Comparison of ENCODE assay signal across 24 cellular contexts in the genomic region with DNA sequence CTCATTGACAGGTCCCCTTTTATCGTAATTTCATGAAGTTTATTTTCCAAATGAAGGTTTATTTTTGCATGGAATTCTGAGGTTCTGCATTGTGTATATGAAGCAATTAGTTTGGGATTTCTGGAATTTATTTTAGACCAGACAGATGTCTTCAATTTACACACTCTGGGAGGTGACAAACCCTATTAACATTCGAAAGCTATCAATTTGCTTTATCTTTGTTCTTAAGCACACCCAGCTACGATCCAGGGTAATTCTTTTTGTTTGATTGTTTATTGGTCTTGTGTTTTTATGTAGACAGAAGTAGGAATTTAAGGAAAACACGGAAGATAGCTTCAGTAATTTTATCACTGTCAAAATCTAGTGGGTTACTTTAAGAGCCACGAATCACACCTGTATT.
A peak's percentile ranks its signal among the peaks of the same experiment; 100 is the strongest.
DNase-seq lines count a peak whose midpoint lies in the region; ATAC-seq and TF ChIP-seq lines count a peak whose summit lies in the region.
"Had no signal": no experiment of that assay in that cellular context is flagged by ENCODE, and none has a peak within 500 bp of the region (broad histone marks: within the 10 kb centered on the region; RNA-seq: fewer than 3 reads in every experiment).

No MANE protein-coding gene starts in this region.

- H3K79me2 ChIP-seq in hepatocyte = no peaks in the 10 kb centered on the region

- CTCF ChIA-PET in MCF 10A (lab: Yijun Ruan, JAX) = interaction anchor here (0.6 to 3.5 kb wide), 20 partner anchors 9 to 1447 kb away, joined by 3 to 21 read pairs (median 4); partner anchors contain the start of gene HS3ST3B1
- CTCF ChIA-PET in WTC11 (lab: Charles Lee) = interaction anchor here (0.7 to 1.8 kb wide), 10 partner anchors 9 to 305 kb away, joined by 3 to 7 read pairs (median 4); no protein-coding TSS in a partner anchor
- CTCF ChIA-PET in RWPE1 (lab: Yijun Ruan, JAX) = interaction anchor here (0.6 to 0.7 kb wide), 3 partner anchors 168 to 380 kb away, joined by 3 to 4 read pairs (median 3); no protein-coding TSS in a partner anchor
- CTCF ChIA-PET in A673 (lab: Charles Lee) = no interaction called here

- H3K4me3 ChIP-seq in breast epithelium (no peak overlapping the region), hepatocyte (no peak overlapping the region), A673 (ENCODE audit: low read depth, low read length, poor library complexity, severe bottlenecking) (no peak overlapping the region)
- H3K4me3 ChIP-seq: ovary had no signal

- H3K27me3 ChIP-seq in breast epithelium = no peaks in the 10 kb centered on the region
- H3K27me3 ChIP-seq in hepatocyte = no peaks in the 10 kb centered on the region
- peaks cover 3% of the 10 kb centered on the region for H3K27me3 ChIP-seq in A673 (replicated peaks; ENCODE audit: insufficient read depth, low read depth, low read length, poor library complexity)
- H3K27me3 ChIP-seq: gastroesophageal sphincter, ovary, Peyer's patch had no signal

- BruUV-seq in MCF 10A (replicated peaks; lab: Mats Ljungman, UMichigan) (no TSS peak), A673 (replicated peaks; lab: Mats Ljungman, UMichigan) (no TSS peak)

- H3K4me2 ChIP-seq in hepatocyte = peak overlapping the region; percentile 70

- H3K27me3 Mint-ChIP-seq in MCF 10A (ENCODE audit: insufficient read depth, unreplicated experiment) = no peaks in the 10 kb centered on the region
- peaks cover 17% of the 10 kb centered on the region for H3K27me3 Mint-ChIP-seq in WTC11 (ENCODE audit: low read depth)

- POLR2A ChIA-PET in MCF 10A (lab: Yijun Ruan, JAX) (interaction anchor here (0.5 to 1.8 kb wide), 4 partner anchors 250 to 964 kb away, joined by 3 to 8 read pairs (median 4); partner anchors contain the start of gene HS3ST3B1), WTC11 (lab: Charles Lee) (no interaction called here), RWPE1 (lab: Yijun Ruan, JAX; ENCODE audit: low non-redundant PET) (no interaction called here), A673 (lab: Charles Lee; ENCODE audit: low non-redundant PET) (no interaction called here)

- H3K36me3 Mint-ChIP-seq in MCF 10A (ENCODE audit: insufficient read depth, unreplicated experiment) = no peaks in the 10 kb centered on the region
- no peaks in the 10 kb centered on the region for H3K36me3 Mint-ChIP-seq in WTC11
- H3K36me3 Mint-ChIP-seq: activated naive CD8-positive, alpha-beta T cell treated with anti-CD3 and anti-CD28 coated beads for 36 hours; CD4-positive, CD25-positive, alpha-beta regulatory T cell; stimulated activated naive B cell treated with anti-CD40 and anti-IgM and Interleukin-4, amounts not matched to agents 10 μg/mL and 1 μg/mL and 100 μg/mL, for 72 hours had no signal

- H3K4me1 ChIP-seq in breast epithelium (no peaks in the 10 kb centered on the region), hepatocyte (ENCODE audit: insufficient read depth) (no peaks in the 10 kb centered on the region), A673 (ENCODE audit: insufficient read depth, low read length, poor library complexity, severe bottlenecking) (no peaks in the 10 kb centered on the region)
- H3K4me1 ChIP-seq: Peyer's patch had no signal

- ATAC-seq in WTC11 (no peak), HG02763 (IDR thresholded peaks at IDR 0.05; ENCODE audit: unreplicated experiment) (no peak)
- ATAC-seq: gastroesophageal sphincter had no signal

- H3K27ac ChIP-seq in breast epithelium (no peak overlapping the region), hepatocyte (no peak overlapping the region), RWPE1 (no peak overlapping the region), A673 (ENCODE audit: low read depth, low read length, poor library complexity, severe bottlenecking) (no peak overlapping the region)
- H3K27ac ChIP-seq: gastroesophageal sphincter, ovary, Peyer's patch, VCaP had no signal

- H4K20me1 ChIP-seq in hepatocyte (ENCODE audit: insufficient read depth, poor library complexity, severe bottlenecking) = no peaks in the 10 kb centered on the region

- no peaks in the 10 kb centered on the region for H3K9me2 ChIP-seq in hepatocyte (replicated peaks; ENCODE audit: insufficient read depth)

- peak overlapping the region; percentile 13 for H2AFZ ChIP-seq in hepatocyte

- no peak for TF ChIP-seq CTCF in MCF 10A (IDR thresholded peaks at IDR 0.05; ENCODE audit: unreplicated experiment)
- no peak for TF ChIP-seq CTCF in breast epithelium (IDR thresholded peaks at IDR 0.05)
- no peak for TF ChIP-seq CTCF in WTC11 (IDR thresholded peaks at IDR 0.05)
- TF ChIP-seq CTCF in hepatocyte (IDR thresholded peaks at IDR 0.05; ENCODE audit: poor library complexity) = no peak
- TF ChIP-seq CTCF in RWPE1 (conservative IDR thresholded peaks at IDR 0.05; ENCODE audit: low read depth) = no peak
- TF ChIP-seq CTCF in A673 (conservative IDR thresholded peaks at IDR 0.05; ENCODE audit: low read depth, low read length) = no peak

- no peak for DNase-seq in MCF 10A (ENCODE audit: unreplicated experiment)
- DNase-seq in breast epithelium (ENCODE audit: low spot score in 2 of 2) = no peak
- DNase-seq in WTC11 (ENCODE audit: low spot score) = no peak
- no peak for DNase-seq in hepatocyte (ENCODE audit: low spot score)
- DNase-seq in GM03348 (ENCODE audit: low spot score) = no peak
- no peak for DNase-seq in RWPE1 (ENCODE audit: low spot score)
- DNase-seq in A673 (ENCODE audit: low spot score) = no peak
- DNase-seq: activated effector memory CD4-positive, alpha-beta T cell treated with anti-CD3 and anti-CD28 coated beads, Interleukin-2, amount 50 U/mL, for 16 hours; activated T-cell treated with anti-CD3 and anti-CD28 coated beads, Interleukin-2, amount 50 U/mL, for 1 hour; DMS79 treated with DMSO at 0.1 percent for 48 hours; H7; left cardiac atrium; NCI-H446 treated with DMSO at 0.1 percent for 48 hours; Peyer's patch; SIG-M5; stimulated activated naive B cell treated with anti-CD40 and anti-IgM and Interleukin-4, amounts not matched to agents 10 μg/mL and 1 μg/mL and 100 μg/mL, for 72 hours had no signal

- no peak for TF ChIP-seq POLR2A in breast epithelium (IDR thresholded peaks at IDR 0.05)

- 34% methylated on average over 5 of the region's 5 CpGs for WGBS in hepatocyte (ENCODE audit: low lambda C conversion rate, missing lambda C conversion rate)

- peak overlapping the region; percentile 23 for H3K27ac Mint-ChIP-seq in MCF 10A (ENCODE audit: low read depth, unreplicated experiment)
- no peak overlapping the region for H3K27ac Mint-ChIP-seq in WTC11
- H3K27ac Mint-ChIP-seq: activated CD4-positive, alpha-beta T cell treated with anti-CD3 and anti-CD28 coated beads, Interleukin-2, amount 10 ng/mL, durations not matched to agents 7 days and 5 days; activated naive CD8-positive, alpha-beta T cell treated with anti-CD3 and anti-CD28 coated beads for 36 hours; nephron; stimulated activated naive B cell treated with anti-CD40 and anti-IgM and Interleukin-4, amounts not matched to agents 10 μg/mL and 1 μg/mL and 100 μg/mL, for 72 hours had no signal

- intact Hi-C loops in MCF 10A (cut with micrococcal nuclease) = loop anchor here (1.0 to 10.0 kb wide), 7 partner anchors 225 to 1818 kb away; no protein-coding TSS in a partner anchor
- intact Hi-C loops in breast epithelium (cut with DNase I; ENCODE audit: low total_unique reads) = no loop called here
- intact Hi-C loops in A673 (cut with micrococcal nuclease; ENCODE audit: unreplicated experiment) = loop anchor here (5.0 kb wide), 3 partner anchors 260 to 1590 kb away; partner anchors contain the start of gene HS3ST3B1

- no peaks in the 10 kb centered on the region for H3K4me1 Mint-ChIP-seq in MCF 10A (ENCODE audit: insufficient read depth, unreplicated experiment)
- H3K4me1 Mint-ChIP-seq in WTC11 = peaks cover 21% of the 10 kb centered on the region
- H3K4me1 Mint-ChIP-seq: activated CD4-positive, alpha-beta T cell treated with anti-CD3 and anti-CD28 coated beads, Interleukin-2, amount 10 ng/mL, durations not matched to agents 7 days and 5 days; activated naive CD8-positive, alpha-beta T cell treated with anti-CD3 and anti-CD28 coated beads for 36 hours; nephron; stimulated activated naive B cell treated with anti-CD40 and anti-IgM and Interleukin-4, amounts not matched to agents 10 μg/mL and 1 μg/mL and 100 μg/mL, for 72 hours had no signal

- no peaks in the 10 kb centered on the region for H3K36me3 ChIP-seq in breast epithelium
- H3K36me3 ChIP-seq in hepatocyte (replicated peaks; ENCODE audit: insufficient read depth, low read depth) = no peaks in the 10 kb centered on the region
- H3K36me3 ChIP-seq in A673 (ENCODE audit: insufficient read depth, low read length, poor library complexity, severe bottlenecking) = no peaks in the 10 kb centered on the region
- H3K36me3 ChIP-seq: gastroesophageal sphincter, ovary, Peyer's patch had no signal

- peaks cover 22% of the 10 kb centered on the region for H3K9me3 Mint-ChIP-seq in MCF 10A (ENCODE audit: unreplicated experiment)
- peaks cover 14% of the 10 kb centered on the region for H3K9me3 Mint-ChIP-seq in WTC11
- H3K9me3 Mint-ChIP-seq: activated CD4-positive, alpha-beta T cell treated with anti-CD3 and anti-CD28 coated beads, Interleukin-2, amount 10 ng/mL, durations not matched to agents 7 days and 5 days; activated naive CD8-positive, alpha-beta T cell treated with anti-CD3 and anti-CD28 coated beads for 36 hours; nephron had no signal

- no peaks in the 10 kb centered on the region for H3K9me3 ChIP-seq in breast epithelium
- no peaks in the 10 kb centered on the region for H3K9me3 ChIP-seq in hepatocyte (ENCODE audit: low read depth)
- H3K9me3 ChIP-seq in A673 (ENCODE audit: low read depth, low read length, poor library complexity, severe bottlenecking) = no peaks in the 10 kb centered on the region
- H3K9me3 ChIP-seq: gastroesophageal sphincter, ovary, Peyer's patch had no signal

- H3K4me3 Mint-ChIP-seq in MCF 10A (ENCODE audit: unreplicated experiment) (no peak overlapping the region), WTC11 (peak overlapping the region; percentile 46)
- H3K4me3 Mint-ChIP-seq: activated CD4-positive, alpha-beta T cell treated with anti-CD3 and anti-CD28 coated beads, Interleukin-2, amount 10 ng/mL, durations not matched to agents 7 days and 5 days; CD4-positive, CD25-positive, alpha-beta regulatory T cell; stimulated activated naive B cell treated with anti-CD40 and anti-IgM and Interleukin-4, amounts not matched to agents 10 μg/mL and 1 μg/mL and 100 μg/mL, for 72 hours had no signal

TF ChIP-seq in WTC11, 78 proteins besides CTCF, POLR2A, EP300 and RAD21 (continues in another document):
- no peak for TF ChIP-seq ZBTB43 (CRISPR knock-in tag; IDR thresholded peaks at IDR 0.05)
